ENCODE assay signal across 16 cellular contexts in genomic region chr4:80425701-80426100, GRCh38.
DNase-seq lines count a peak whose midpoint lies in the region; ATAC-seq and TF ChIP-seq lines count a peak whose summit lies in the region.
"Had no signal": no experiment of that assay in that cellular context is flagged by ENCODE, and none has a peak within 500 bp of the region (broad histone marks: within the 10 kb centered on the region; RNA-seq: fewer than 3 reads in every experiment).

No MANE protein-coding gene starts in this region.

- H3K4me3 Mint-ChIP-seq in effector memory CD8-positive, alpha-beta T cell = peak overlapping the region in 1 of 2 donors; percentile 18
- H3K4me3 Mint-ChIP-seq in natural killer cell = peak overlapping the region; percentile 47
- H3K4me3 Mint-ChIP-seq: CD8-positive, alpha-beta memory T cell; H9 had no signal

- H3K36me3 Mint-ChIP-seq in effector memory CD8-positive, alpha-beta T cell (ENCODE audit: insufficient read depth) = no peaks in the 10 kb centered on the region
- H3K36me3 Mint-ChIP-seq in natural killer cell = no peaks in the 10 kb centered on the region

- H3K9me3 Mint-ChIP-seq in effector memory CD8-positive, alpha-beta T cell = no peaks in the 10 kb centered on the region
- no peaks in the 10 kb centered on the region for H3K9me3 Mint-ChIP-seq in natural killer cell
- H3K9me3 Mint-ChIP-seq: CD8-positive, alpha-beta memory T cell; H9 had no signal

- H3K27me3 Mint-ChIP-seq in effector memory CD8-positive, alpha-beta T cell = no peaks in the 10 kb centered on the region
- H3K27me3 Mint-ChIP-seq in natural killer cell (ENCODE audit: low read depth in 2 of 2) = no peaks in the 10 kb centered on the region
- H3K27me3 Mint-ChIP-seq: CD8-positive, alpha-beta memory T cell had no signal

- intact Hi-C loops in natural killer cell (cut with micrococcal nuclease) = no loop called here

- H3K4me1 Mint-ChIP-seq in effector memory CD8-positive, alpha-beta T cell (ENCODE audit: low read depth in 2 of 2) = peaks cover 16 to 29% of the 10 kb centered on the region in 2 donors
- peaks cover 40 to 43% of the 10 kb centered on the region in 2 donors for H3K4me1 Mint-ChIP-seq in natural killer cell

- H3K27ac Mint-ChIP-seq in effector memory CD8-positive, alpha-beta T cell = peak overlapping the region; percentile 59 to 62
- H3K27ac Mint-ChIP-seq in natural killer cell = peak overlapping the region; percentile 66 to 79
- H3K27ac Mint-ChIP-seq: H9 had no signal

- TF ChIP-seq CTCF in natural killer cell (IDR thresholded peaks at IDR 0.05) = no peak

- no peak for ATAC-seq in effector memory CD8-positive, alpha-beta T cell (replicated peaks)
- peak in 1 of 3 donors; percentile 46 for ATAC-seq in natural killer cell
- ATAC-seq in HG02642 (IDR thresholded peaks at IDR 0.05; ENCODE audit: poor library complexity, unreplicated experiment) = no peak
- no peak for ATAC-seq in HG03571 (IDR thresholded peaks at IDR 0.05; ENCODE audit: unreplicated experiment)
- ATAC-seq in HG02623 (IDR thresholded peaks at IDR 0.05; ENCODE audit: unreplicated experiment) = no peak

- DNase-seq in NCI-H748 (lab: John Stamatoyannopoulos, UW; ENCODE audit: unreplicated experiment) (peak; percentile 7), NCI-H748 treated with DMSO at 0.1 percent for 48 hours (lab: John Stamatoyannopoulos, UW) (no peak), natural killer cell (no peak), renal cortical epithelial cell (ENCODE audit: low read depth) (peak; percentile 34)
- DNase-seq in effector memory CD8-positive, alpha-beta T cell = no peak
- DNase-seq: 8988T; AML-193; Caco-2; CD8-positive, alpha-beta memory T cell; DND-41; GDM1; GOT3; H9 had no signal

Comparison
In these comparisons a context has a peak if more than half of its experiments do, and no peak if none do; other contexts are left out.
1. DNase-seq: peak in NCI-H748 (single experiment) and renal cortical epithelial cell (single experiment); none in NCI-H748 treated with DMSO at 0.1 percent for 48 hours (single experiment), effector memory CD8-positive, alpha-beta T cell (0 of 3) and natural killer cell (single experiment).